In the genomic region with DNA sequence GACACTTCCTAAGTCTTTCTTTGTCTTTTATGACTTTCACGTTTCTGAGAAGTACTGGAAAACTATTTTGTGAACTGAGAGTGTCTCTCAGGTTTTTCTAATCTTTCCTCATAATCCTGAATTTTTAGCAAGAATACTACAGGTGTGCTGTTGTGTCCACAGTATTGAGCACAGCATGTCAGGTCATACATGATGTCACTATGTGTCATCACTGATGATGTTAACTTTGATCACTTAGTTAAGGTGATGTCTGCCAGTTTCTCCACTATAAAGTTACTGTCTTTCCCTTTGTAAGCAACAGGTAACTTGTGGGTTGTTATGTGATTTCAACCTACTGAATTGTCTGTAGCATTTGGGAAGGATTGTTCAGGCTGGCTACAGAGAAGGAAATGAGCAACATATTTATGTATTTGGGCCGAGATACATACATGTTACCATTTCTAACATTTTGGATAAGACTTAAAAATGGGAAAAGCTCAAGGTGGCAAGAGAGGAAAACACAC, we compare ENCODE assay signal across 21 cellular contexts. TPM values are rescaled to one million over a fixed set of nuclear protein-coding genes. Genes with fewer than 3 reads are reported as not detected.
A peak's percentile ranks its signal among the peaks of the same experiment; 100 is the strongest.
DNase-seq lines count a peak whose midpoint lies in the region; ATAC-seq, FAIRE-seq and TF ChIP-seq lines count a peak whose summit lies in the region.
"Had no signal": no experiment of that assay in that cellular context is flagged by ENCODE, and none has a peak within 500 bp of the region (broad histone marks: within the 10 kb centered on the region; RNA-seq: fewer than 3 reads in every experiment).

No MANE protein-coding gene starts in this region.

- H3K27me3 ChIP-seq in HepG2 (ENCODE audit: control insufficient read depth in 1 of 2, insufficient read depth in 2 of 2, low read length in 2 of 2) (no peaks in the 10 kb centered on the region; a peak in 1 of 5 replicates), right lobe of liver (no peaks in the 10 kb centered on the region), K562 (ENCODE audit: control insufficient read depth in 2 of 2, insufficient read depth in 2 of 2, low read length in 2 of 2) (peaks cover 12 to 17% of the 10 kb centered on the region in 2 experiments; a peak in 4 of 5 replicates), keratinocyte (ENCODE audit: control insufficient read depth, extremely low read depth, insufficient read depth, low read length) (no peaks in the 10 kb centered on the region), right atrium auricular region (no peaks in the 10 kb centered on the region)
- H3K27me3 ChIP-seq: BE2C had no signal

- H3K27ac ChIP-seq in HepG2 (ENCODE audit: extremely low read length, insufficient read depth, low read length) (no peak overlapping the region), right lobe of liver (no peak overlapping the region), K562 (ENCODE audit: extremely low read depth, low read depth, low read length) (no peak overlapping the region), keratinocyte (ENCODE audit: control insufficient read depth, insufficient read depth, low read length) (no peak overlapping the region), right atrium auricular region (no peak overlapping the region)

- POLR2A ChIA-PET in HepG2 (lab: Yijun Ruan, JAX) (no interaction called here), K562 (lab: Yijun Ruan, JAX) (no interaction called here)

- no peak overlapping the region for H3K4me3 ChIP-seq in HepG2 (replicated peaks in 1 of 3; ENCODE audit: insufficient read depth in 1 of 3, low read depth in 2 of 3, low read length in 3 of 3)
- H3K4me3 ChIP-seq in right lobe of liver: no peak overlapping the region
- H3K4me3 ChIP-seq in K562: no peak overlapping the region
- H3K4me3 ChIP-seq in keratinocyte (ENCODE audit: control insufficient read depth in 2 of 3, extremely low read depth in 1 of 3, insufficient read depth in 2 of 3, low read depth in 1 of 3, low read length in 3 of 3): no peak overlapping the region
- H3K4me3 ChIP-seq in right atrium auricular region: no peak overlapping the region
- H3K4me3 ChIP-seq: GM23338 had no signal

- FAIRE-seq in HepG2 (lab: Jason Lieb, UNC) (no peak), K562 (lab: Jason Lieb, UNC) (no peak), keratinocyte (lab: Jason Lieb, UNC) (no peak)
- FAIRE-seq: A204.1, GM12892, GM18507, H54 had no signal

- ATAC-seq in HepG2 (no peak), right lobe of liver (no peak), K562 (no peak)
- ATAC-seq: GM23338 had no signal

- H2AFZ ChIP-seq in HepG2 (ENCODE audit: low read length): no peak overlapping the region
- no peak overlapping the region for H2AFZ ChIP-seq in K562 (ENCODE audit: low read depth, low read length)
- H2AFZ ChIP-seq in keratinocyte (ENCODE audit: control insufficient read depth, low read length): no peak overlapping the region
- H2AFZ ChIP-seq: GM23338 had no signal

- WGBS in HepG2 (ENCODE audit: low lambda C conversion rate): 89% methylated on average over 2 of the region's 2 CpGs
- 68% methylated on average over 2 of the region's 2 CpGs for WGBS in right lobe of liver (ENCODE audit: insufficient coverage, low coverage, low lambda C conversion rate, missing lambda C conversion rate)
- WGBS in K562 (ENCODE audit: insufficient coverage, low coverage, missing lambda C conversion rate): 4% methylated on average over 2 of the region's 2 CpGs

- no peaks in the 10 kb centered on the region for H4K20me1 ChIP-seq in HepG2 (ENCODE audit: insufficient read depth, low read length)
- H4K20me1 ChIP-seq in K562 (replicated peaks; ENCODE audit: control insufficient read depth, insufficient read depth, low read length): no peaks in the 10 kb centered on the region
- no peaks in the 10 kb centered on the region for H4K20me1 ChIP-seq in keratinocyte (ENCODE audit: control insufficient read depth, extremely low read depth, insufficient read depth, low read length)

- TF ChIP-seq EP300 in HepG2 (IDR thresholded peaks at IDR 0.05; ENCODE audit: low read depth in 2 of 2, low read length in 2 of 2) (no peak), HepG2 (CRISPR knock-in tag; IDR thresholded peaks at IDR 0.05; ENCODE audit: borderline replicate concordance) (no peak), K562 (IDR thresholded peaks at IDR 0.05; ENCODE audit: low read length) (no peak)

- CTCF ChIA-PET in HepG2 (lab: Yijun Ruan, JAX; ENCODE audit: low intra/inter-chr PET ratio, low total read pairs) (no interaction called here), K562 (lab: Yijun Ruan, JAX; ENCODE audit: low intra/inter-chr PET ratio) (no interaction called here)

- DNase-seq in HepG2 (ENCODE audit: low spot score) (no peak), right lobe of liver (no peak), K562 (ENCODE audit: extremely low read depth in 1 of 4, low spot score in 3 of 4) (no peak), keratinocyte (ENCODE audit: low read depth, low spot score) (peak; percentile 23), SK-N-DZ (ENCODE audit: low spot score) (no peak), right atrium auricular region (ENCODE audit: low spot score) (no peak)
- DNase-seq: ACHN; BE2C; C1 segment of cervical spinal cord; CD4-positive, CD25-positive, alpha-beta regulatory T cell; CD8-positive, alpha-beta memory T cell; COR-L47; DMS 273 treated with DMSO at 0.1 percent for 48 hours; DMS79; GDM1; HCEC 1CT had no signal

- TF ChIP-seq POLR2A in HepG2 (IDR thresholded peaks at IDR 0.05; ENCODE audit: insufficient read depth in 1 of 2, low read depth in 2 of 2, low read length in 2 of 2) (no peak), right lobe of liver (IDR thresholded peaks at IDR 0.05) (no peak), K562 (conservative IDR thresholded peaks at IDR 0.05) (no peak)

- intact Hi-C loops in HepG2 (cut with micrococcal nuclease; ENCODE audit: unreplicated experiment): no loop called here
- intact Hi-C loops in right lobe of liver (cut with DNase I): no loop called here
- intact Hi-C loops in K562 (cut with micrococcal nuclease): no loop called here

- in situ Hi-C loops in HepG2 (cut with HindIII; ENCODE audit: extremely low pct_ligation_motif_present, low pct_unique_long_range_greater_than_20kb): no loop called here
- in situ Hi-C loops in K562 (cut with MboI): no loop called here

- BruUV-seq in HepG2 (replicated peaks; lab: Mats Ljungman, UMichigan): no TSS peak
- BruUV-seq in K562 (replicated peaks; lab: Mats Ljungman, UMichigan): no TSS peak

- H3K9me3 ChIP-seq in HepG2 (ENCODE audit: low read length) (no peaks in the 10 kb centered on the region), right lobe of liver (no peaks in the 10 kb centered on the region), K562 (replicated peaks; ENCODE audit: control insufficient read depth, insufficient read depth, low read depth, low read length) (no peaks in the 10 kb centered on the region), keratinocyte (ENCODE audit: control insufficient read depth, low read depth, low read length) (no peaks in the 10 kb centered on the region), right atrium auricular region (no peaks in the 10 kb centered on the region)
- H3K9me3 ChIP-seq: BE2C had no signal

- TF ChIP-seq RAD21 in HepG2 (CRISPR knock-in tag; IDR thresholded peaks at IDR 0.05): no peak
- TF ChIP-seq RAD21 in K562 (CRISPR knock-in tag; conservative IDR thresholded peaks at IDR 0.05 in 1 of 2, IDR thresholded peaks at IDR 0.05 in 1 of 2): no peak

- H3K9ac ChIP-seq in HepG2 (ENCODE audit: insufficient read depth, low read depth, low read length) (no peak overlapping the region), K562 (ENCODE audit: insufficient read depth in 1 of 2, low read depth in 2 of 2, low read length in 2 of 2) (no peak overlapping the region), keratinocyte (ENCODE audit: control insufficient read depth, extremely low read depth, insufficient read depth, low read length) (no peak overlapping the region)

- H3K4me1 ChIP-seq in HepG2 (ENCODE audit: insufficient read depth, low read length): peaks cover 36% of the 10 kb centered on the region
- H3K4me1 ChIP-seq in right lobe of liver: no peaks in the 10 kb centered on the region
- no peaks in the 10 kb centered on the region for H3K4me1 ChIP-seq in K562 (replicated peaks in 1 of 2; ENCODE audit: control insufficient read depth in 2 of 2, insufficient read depth in 2 of 2, low read length in 2 of 2)
- peaks cover 2% of the 10 kb centered on the region for H3K4me1 ChIP-seq in keratinocyte (ENCODE audit: control insufficient read depth, extremely low read depth, insufficient read depth, low read length)
- no peaks in the 10 kb centered on the region for H3K4me1 ChIP-seq in right atrium auricular region
- H3K4me1 ChIP-seq: BE2C had no signal

- H3K4me2 ChIP-seq in HepG2 (ENCODE audit: low read depth, low read length) (no peak overlapping the region), K562 (ENCODE audit: insufficient read depth, low read length) (no peak overlapping the region), keratinocyte (ENCODE audit: control insufficient read depth, extremely low read depth, insufficient read depth, low read depth, low read length) (no peak overlapping the region)
- H3K4me2 ChIP-seq: GM23338 had no signal

- no peak for TF ChIP-seq CTCF in HepG2 (CRISPR knock-in tag; IDR thresholded peaks at IDR 0.05)
- no peak for TF ChIP-seq CTCF in right lobe of liver (IDR thresholded peaks at IDR 0.05)
- TF ChIP-seq CTCF in K562 (IDR thresholded peaks at IDR 0.05 in 2 of 3, conservative IDR thresholded peaks at IDR 0.05 in 1 of 3; ENCODE audit: insufficient read depth in 2 of 3, low read depth in 1 of 3, low read length in 3 of 3): no peak
- TF ChIP-seq CTCF in keratinocyte (optimal IDR thresholded peaks at IDR 0.05 in 1 of 3, IDR thresholded peaks at IDR 0.05 in 1 of 3, conservative IDR thresholded peaks at IDR 0.05 in 1 of 3; ENCODE audit: extremely low read depth in 1 of 3, insufficient read depth in 2 of 3, low read length in 3 of 3): no peak
- TF ChIP-seq CTCF in right atrium auricular region (IDR thresholded peaks at IDR 0.05): no peak

- H3K79me2 ChIP-seq in HepG2 (ENCODE audit: insufficient read depth, low read length) (no peaks in the 10 kb centered on the region), K562 (ENCODE audit: control insufficient read depth, insufficient read depth, low read length) (no peaks in the 10 kb centered on the region), keratinocyte (ENCODE audit: control insufficient read depth, insufficient read depth, low read length) (no peaks in the 10 kb centered on the region)

- H3K9me1 ChIP-seq in K562 (ENCODE audit: control insufficient read depth, insufficient read depth, low read length) (no peaks in the 10 kb centered on the region), keratinocyte (ENCODE audit: control insufficient read depth, extremely low read depth, insufficient read depth, low read length) (no peaks in the 10 kb centered on the region)

- dilution Hi-C loops in keratinocyte (cut with MboI; ENCODE audit: extremely low pct_ligation_motif_present, low sequenced_read_pairs): no loop called here

- H3K36me3 ChIP-seq in HepG2 (replicated peaks in 1 of 2; ENCODE audit: control insufficient read depth in 1 of 2, insufficient read depth in 2 of 2, low read length in 2 of 2) (peaks cover 20 to 40% of the 10 kb centered on the region in 2 experiments), right lobe of liver (no peaks in the 10 kb centered on the region), K562 (ENCODE audit: control insufficient read depth, insufficient read depth, low read length) (no peaks in the 10 kb centered on the region), keratinocyte (ENCODE audit: control insufficient read depth in 2 of 2, extremely low read depth in 1 of 2, insufficient read depth in 2 of 2, low read length in 2 of 2) (no peaks in the 10 kb centered on the region), right atrium auricular region (no peaks in the 10 kb centered on the region)
- H3K36me3 ChIP-seq: BE2C had no signal

RNA-seq across cellular contexts. Expression of a gene that starts 11.1 kb away (rescaled TPM):
- total RNA-seq in HepG2 (2016; rRNA removed; fragmentation: Illumina TruSeq; extraction: Trizol) (19.2 and 36.1 TPM in 2 replicates), right lobe of liver (not detected), K562 (2014; rRNA removed) (not detected in 2 replicates), K562 (2014; rRNA removed; fragmentation: Illumina TruSeq; extraction: Trizol) (not detected in 2 replicates), K562 (2015; rRNA removed; fragmentation: Illumina TruSeq; extraction: Trizol) (not detected in 2 replicates), K562 (2021) (not detected in 2 replicates), right atrium auricular region (not detected)
- 2.3 and 3.4 TPM in 2 replicates for total RNA-seq in HepG2 (2016; cell fraction: cytosol; rRNA removed; fragmentation: Illumina TruSeq; extraction: Trizol; ENCODE audit: low read depth)
- total RNA-seq in HepG2 (2016; cell fraction: insoluble cytoplasmic fraction; rRNA removed; fragmentation: Illumina TruSeq; extraction: Trizol): 16.3 and 36.5 TPM in 2 replicates
- 10.9 and 12.3 TPM in 2 replicates for total RNA-seq in HepG2 (2016; cell fraction: membrane; rRNA removed; fragmentation: Illumina TruSeq; extraction: Trizol)
- 68.9 and 81.8 TPM in 2 replicates for total RNA-seq in HepG2 (2016; cell fraction: nucleus; rRNA removed; fragmentation: Illumina TruSeq; extraction: Trizol)
- polyA plus RNA-seq in HepG2 (2011; rRNA removed) (191 and 208 TPM in 2 replicates), K562 (2011; rRNA removed) (not detected in 2 replicates), K562 (2014; fragmentation: Illumina TruSeq; extraction: Trizol) (not detected in 2 replicates), K562 (2014; fragmentation: Nextera tagmentation; extraction: Ambion mirVana) (not detected), K562 (2014; rRNA removed) (0.30 TPM in 1 of 2 replicates, not detected in the other), keratinocyte (0.81 to 2.4 TPM (median 1.4 TPM) in 3 replicates)
- polyA plus RNA-seq in HepG2 (2011; cell fraction: cytosol; rRNA removed): 101 and 153 TPM in 2 replicates
- 157 and 160 TPM in 2 replicates for polyA plus RNA-seq in HepG2 (2011; cell fraction: nucleus; rRNA removed)
- polyA plus RNA-seq in HepG2 (2012): 109 and 194 TPM in 2 replicates
- 4.3 and 4.6 TPM in 2 replicates for polyA plus RNA-seq in HepG2 (2016; cell fraction: cytosol; fragmentation: Illumina TruSeq; extraction: Trizol; ENCODE audit: low read depth)
- polyA plus RNA-seq in HepG2 (2016; cell fraction: insoluble cytoplasmic fraction; fragmentation: Illumina TruSeq; extraction: Trizol; ENCODE audit: low read depth): 26.1 and 30.5 TPM in 2 replicates
- polyA plus RNA-seq in HepG2 (2016; cell fraction: membrane; fragmentation: Illumina TruSeq; extraction: Trizol; ENCODE audit: low read depth): 9.4 and 10.7 TPM in 2 replicates
- polyA plus RNA-seq in HepG2 (2016; cell fraction: nucleus; fragmentation: Illumina TruSeq; extraction: Trizol; ENCODE audit: insufficient read depth, low read depth): 150 and 151 TPM in 2 replicates
- 0.14 and 109 TPM in 2 replicates for polyA minus RNA-seq in HepG2 (2011; rRNA and poly(A)+ RNA removed; ENCODE audit: low replicate concordance)
- 73.2 and 97.4 TPM in 2 replicates for polyA minus RNA-seq in HepG2 (2011; cell fraction: cytosol; rRNA and poly(A)+ RNA removed)
- 125 and 126 TPM in 2 replicates for polyA minus RNA-seq in HepG2 (2011; cell fraction: nucleus; rRNA and poly(A)+ RNA removed)
- not detected in 2 replicates for total RNA-seq in K562 (2011; cell fraction: chromatin; rRNA removed; ENCODE audit: low replicate concordance)
- not detected in 2 replicates for total RNA-seq in K562 (2011; cell fraction: nucleolus; rRNA removed)
- total RNA-seq in K562 (2011; cell fraction: nucleoplasm; rRNA removed): not detected in 2 replicates
- 0.04 TPM in 1 of 2 replicates, not detected in the other for polyA plus RNA-seq in K562 (2011; cell fraction: cytosol; rRNA removed)
- not detected in 2 replicates for polyA plus RNA-seq in K562 (2011; cell fraction: nucleus; rRNA removed)
- polyA plus RNA-seq in K562 (2012): not detected in 2 replicates
- not detected in 2 replicates for polyA minus RNA-seq in K562 (2011; rRNA and poly(A)+ RNA removed)
- not detected in 2 replicates for polyA minus RNA-seq in K562 (2011; cell fraction: cytosol; rRNA and poly(A)+ RNA removed)
- not detected in 2 replicates for polyA minus RNA-seq in K562 (2011; cell fraction: nucleus; rRNA and poly(A)+ RNA removed)
- polyA plus RNA-seq in keratinocyte (2011; ENCODE audit: low read depth): not detected
- polyA plus RNA-seq in keratinocyte (2011; cell fraction: cytosol; rRNA removed): 0.51 and 0.56 TPM in 2 replicates
- polyA plus RNA-seq in keratinocyte (2011; cell fraction: nucleus; rRNA removed): 1.7 and 2.5 TPM in 2 replicates
- polyA plus RNA-seq in keratinocyte (2012; ENCODE audit: low replicate concordance): 0.14 and 1.6 TPM in 2 replicates
- 0.26 to 0.93 TPM (median 0.56 TPM) in 3 replicates for polyA minus RNA-seq in keratinocyte
- not detected for polyA minus RNA-seq in keratinocyte (2011; cell fraction: cytosol; rRNA and poly(A)+ RNA removed)
- polyA minus RNA-seq in keratinocyte (2011; cell fraction: nucleus; rRNA and poly(A)+ RNA removed): 0.42 and 0.78 TPM in 2 replicates
- polyA plus RNA-seq in SK-N-DZ (2014; cell fraction: cytosol; rRNA removed): 1.6 and 2.1 TPM in 2 replicates
- polyA plus RNA-seq in SK-N-DZ (2014; cell fraction: nucleus; rRNA removed): 1.8 and 3.2 TPM in 2 replicates
- total RNA-seq: CD4-positive, CD25-positive, alpha-beta regulatory T cell; CD8-positive, alpha-beta memory T cell had no signal
- polyA plus RNA-seq: CD4-positive, CD25-positive, alpha-beta regulatory T cell; CD8-positive, alpha-beta memory T cell had no signal

RNA-seq across cellular contexts. Expression of a gene that starts 11.5 kb away (rescaled TPM):
- 19.6 and 26.6 TPM in 2 replicates for total RNA-seq in HepG2 (2016; rRNA removed; fragmentation: Illumina TruSeq; extraction: Trizol)
- 2.4 and 2.8 TPM in 2 replicates for total RNA-seq in HepG2 (2016; cell fraction: cytosol; rRNA removed; fragmentation: Illumina TruSeq; extraction: Trizol; ENCODE audit: low read depth)
- total RNA-seq in HepG2 (2016; cell fraction: insoluble cytoplasmic fraction; rRNA removed; fragmentation: Illumina TruSeq; extraction: Trizol): 19.2 and 25.7 TPM in 2 replicates
- total RNA-seq in HepG2 (2016; cell fraction: membrane; rRNA removed; fragmentation: Illumina TruSeq; extraction: Trizol): 3.2 and 4.5 TPM in 2 replicates
- 30.6 and 31.4 TPM in 2 replicates for total RNA-seq in HepG2 (2016; cell fraction: nucleus; rRNA removed; fragmentation: Illumina TruSeq; extraction: Trizol)
- 8.2 and 11.1 TPM in 2 replicates for polyA plus RNA-seq in HepG2 (2011; rRNA removed)
- polyA plus RNA-seq in HepG2 (2011; cell fraction: cytosol; rRNA removed): 2.8 and 4.0 TPM in 2 replicates
- 17.1 and 18.5 TPM in 2 replicates for polyA plus RNA-seq in HepG2 (2011; cell fraction: nucleus; rRNA removed)
- 6.4 and 8.8 TPM in 2 replicates for polyA plus RNA-seq in HepG2 (2012)
- 0.34 and 0.38 TPM in 2 replicates for polyA plus RNA-seq in HepG2 (2016; cell fraction: cytosol; fragmentation: Illumina TruSeq; extraction: Trizol; ENCODE audit: low read depth)
- polyA plus RNA-seq in HepG2 (2016; cell fraction: insoluble cytoplasmic fraction; fragmentation: Illumina TruSeq; extraction: Trizol; ENCODE audit: low read depth): 10.8 and 11.7 TPM in 2 replicates
- polyA plus RNA-seq in HepG2 (2016; cell fraction: membrane; fragmentation: Illumina TruSeq; extraction: Trizol; ENCODE audit: low read depth): 0.88 and 1.1 TPM in 2 replicates
- 35.7 and 36.8 TPM in 2 replicates for polyA plus RNA-seq in HepG2 (2016; cell fraction: nucleus; fragmentation: Illumina TruSeq; extraction: Trizol; ENCODE audit: insufficient read depth, low read depth)
- polyA minus RNA-seq in HepG2 (2011; rRNA and poly(A)+ RNA removed; ENCODE audit: low replicate concordance): 4.9 and 7.4 TPM in 2 replicates
- polyA minus RNA-seq in HepG2 (2011; cell fraction: cytosol; rRNA and poly(A)+ RNA removed): 7.1 and 7.9 TPM in 2 replicates
- 37.7 and 50.3 TPM in 2 replicates for polyA minus RNA-seq in HepG2 (2011; cell fraction: nucleus; rRNA and poly(A)+ RNA removed)
- 1 to 10 TPM; 1.2 to 3.3 (median 2.5) TPM for total RNA-seq in right lobe of liver
- total RNA-seq in K562 (2011; cell fraction: chromatin; rRNA removed; ENCODE audit: low replicate concordance): 6.3 and 26.2 TPM in 2 replicates
- total RNA-seq in K562 (2011; cell fraction: nucleolus; rRNA removed): 2.8 and 4.2 TPM in 2 replicates
- total RNA-seq in K562 (2011; cell fraction: nucleoplasm; rRNA removed): 7.7 and 10.5 TPM in 2 replicates
- total RNA-seq in K562 (2014; rRNA removed): 5.5 and 6.4 TPM in 2 replicates
- total RNA-seq in K562 (2014; rRNA removed; fragmentation: Illumina TruSeq; extraction: Trizol): 12.3 and 13.1 TPM in 2 replicates
- total RNA-seq in K562 (2015; rRNA removed; fragmentation: Illumina TruSeq; extraction: Trizol): 8.6 and 10.5 TPM in 2 replicates
- total RNA-seq in K562 (2021): 9.2 and 9.6 TPM in 2 replicates
- polyA plus RNA-seq in K562 (2011; rRNA removed): 7.0 and 9.5 TPM in 2 replicates
- 1.6 and 3.3 TPM in 2 replicates for polyA plus RNA-seq in K562 (2011; cell fraction: cytosol; rRNA removed)
- polyA plus RNA-seq in K562 (2011; cell fraction: nucleus; rRNA removed): 9.1 and 10.2 TPM in 2 replicates
- polyA plus RNA-seq in K562 (2012): 3.3 and 4.2 TPM in 2 replicates
- 6.8 and 8.0 TPM in 2 replicates for polyA plus RNA-seq in K562 (2014; fragmentation: Illumina TruSeq; extraction: Trizol)
- polyA plus RNA-seq in K562 (2014; fragmentation: Nextera tagmentation; extraction: Ambion mirVana): 1 to 10 TPM; 3.3 to 6.7 TPM
- polyA plus RNA-seq in K562 (2014; rRNA removed): 6.2 and 7.3 TPM in 2 replicates
- 22.3 and 25.7 TPM in 2 replicates for polyA minus RNA-seq in K562 (2011; rRNA and poly(A)+ RNA removed)
- polyA minus RNA-seq in K562 (2011; cell fraction: cytosol; rRNA and poly(A)+ RNA removed): 4.6 and 9.5 TPM in 2 replicates
- polyA minus RNA-seq in K562 (2011; cell fraction: nucleus; rRNA and poly(A)+ RNA removed): 7.5 and 10.8 TPM in 2 replicates
- 4.7 to 8.8 TPM (median 5.4 TPM) in 3 replicates for polyA plus RNA-seq in keratinocyte
- 4.2 TPM for polyA plus RNA-seq in keratinocyte (2011; ENCODE audit: low read depth)
- polyA plus RNA-seq in keratinocyte (2011; cell fraction: cytosol; rRNA removed): 2.5 and 4.3 TPM in 2 replicates
- 9.5 and 12.2 TPM in 2 replicates for polyA plus RNA-seq in keratinocyte (2011; cell fraction: nucleus; rRNA removed)
- polyA plus RNA-seq in keratinocyte (2012; ENCODE audit: low replicate concordance): 2.0 and 4.9 TPM in 2 replicates
- polyA minus RNA-seq in keratinocyte: 3.1 to 11.5 TPM (median 4.7 TPM) in 3 replicates
- 4.4 TPM for polyA minus RNA-seq in keratinocyte (2011; cell fraction: cytosol; rRNA and poly(A)+ RNA removed)
- polyA minus RNA-seq in keratinocyte (2011; cell fraction: nucleus; rRNA and poly(A)+ RNA removed): 8.9 and 13.9 TPM in 2 replicates
- 9.7 and 13.0 TPM in 2 replicates for polyA plus RNA-seq in SK-N-DZ (2014; cell fraction: cytosol; rRNA removed)
- polyA plus RNA-seq in SK-N-DZ (2014; cell fraction: nucleus; rRNA removed): 27.6 and 38.5 TPM in 2 replicates
- total RNA-seq in right atrium auricular region: 1 to 10 TPM; 4.1 to 5.0 TPM

RNA-seq across cellular contexts. Expression of a gene that starts 50.0 kb away (rescaled TPM):
- total RNA-seq in HepG2 (2016; rRNA removed; fragmentation: Illumina TruSeq; extraction: Trizol) (82.8 and 116 TPM in 2 replicates), right lobe of liver (100 to 1,000 TPM in 4 of 6 experiments, 10 to 100 TPM in 2; 80.0 to 143 (median 126) TPM), K562 (2014; rRNA removed) (13.4 and 18.7 TPM in 2 replicates), K562 (2014; rRNA removed; fragmentation: Illumina TruSeq; extraction: Trizol) (23.2 and 31.2 TPM in 2 replicates), K562 (2015; rRNA removed; fragmentation: Illumina TruSeq; extraction: Trizol) (31.0 and 31.3 TPM in 2 replicates), K562 (2021) (45.1 and 46.0 TPM in 2 replicates), right atrium auricular region (100 to 1,000 TPM; 145 TPM)
- total RNA-seq in HepG2 (2016; cell fraction: cytosol; rRNA removed; fragmentation: Illumina TruSeq; extraction: Trizol; ENCODE audit: low read depth): 18.7 and 21.2 TPM in 2 replicates
- 83.7 and 119 TPM in 2 replicates for total RNA-seq in HepG2 (2016; cell fraction: insoluble cytoplasmic fraction; rRNA removed; fragmentation: Illumina TruSeq; extraction: Trizol)
- total RNA-seq in HepG2 (2016; cell fraction: membrane; rRNA removed; fragmentation: Illumina TruSeq; extraction: Trizol): 35.7 and 39.5 TPM in 2 replicates
- total RNA-seq in HepG2 (2016; cell fraction: nucleus; rRNA removed; fragmentation: Illumina TruSeq; extraction: Trizol): 127 and 144 TPM in 2 replicates
- polyA plus RNA-seq in HepG2 (2011; rRNA removed) (491 and 558 TPM in 2 replicates), K562 (2011; rRNA removed) (139 and 167 TPM in 2 replicates), K562 (2014; fragmentation: Illumina TruSeq; extraction: Trizol) (53.9 and 64.5 TPM in 2 replicates), K562 (2014; fragmentation: Nextera tagmentation; extraction: Ambion mirVana) (100 to 1,000 TPM; 141 to 157 TPM), K562 (2014; rRNA removed) (50.1 and 64.3 TPM in 2 replicates), keratinocyte (254 to 509 TPM (median 460 TPM) in 3 replicates)
- polyA plus RNA-seq in HepG2 (2011; cell fraction: cytosol; rRNA removed): 344 and 527 TPM in 2 replicates
- 114 and 137 TPM in 2 replicates for polyA plus RNA-seq in HepG2 (2011; cell fraction: nucleus; rRNA removed)
- 288 and 349 TPM in 2 replicates for polyA plus RNA-seq in HepG2 (2012)
- 46.6 and 49.9 TPM in 2 replicates for polyA plus RNA-seq in HepG2 (2016; cell fraction: cytosol; fragmentation: Illumina TruSeq; extraction: Trizol; ENCODE audit: low read depth)
- polyA plus RNA-seq in HepG2 (2016; cell fraction: insoluble cytoplasmic fraction; fragmentation: Illumina TruSeq; extraction: Trizol; ENCODE audit: low read depth): 181 and 190 TPM in 2 replicates
- polyA plus RNA-seq in HepG2 (2016; cell fraction: membrane; fragmentation: Illumina TruSeq; extraction: Trizol; ENCODE audit: low read depth): 62.5 and 62.8 TPM in 2 replicates
- polyA plus RNA-seq in HepG2 (2016; cell fraction: nucleus; fragmentation: Illumina TruSeq; extraction: Trizol; ENCODE audit: insufficient read depth, low read depth): 365 and 398 TPM in 2 replicates
- 123 and 176 TPM in 2 replicates for polyA minus RNA-seq in HepG2 (2011; rRNA and poly(A)+ RNA removed; ENCODE audit: low replicate concordance)
- polyA minus RNA-seq in HepG2 (2011; cell fraction: cytosol; rRNA and poly(A)+ RNA removed): 150 and 184 TPM in 2 replicates
- polyA minus RNA-seq in HepG2 (2011; cell fraction: nucleus; rRNA and poly(A)+ RNA removed): 93.0 and 135 TPM in 2 replicates
- total RNA-seq in K562 (2011; cell fraction: chromatin; rRNA removed; ENCODE audit: low replicate concordance): 58.1 and 78.2 TPM in 2 replicates
- total RNA-seq in K562 (2011; cell fraction: nucleolus; rRNA removed): 57.9 and 60.0 TPM in 2 replicates
- total RNA-seq in K562 (2011; cell fraction: nucleoplasm; rRNA removed): 87.9 and 89.5 TPM in 2 replicates
- polyA plus RNA-seq in K562 (2011; cell fraction: cytosol; rRNA removed): 50.0 and 148 TPM in 2 replicates
- polyA plus RNA-seq in K562 (2011; cell fraction: nucleus; rRNA removed): 31.2 and 52.6 TPM in 2 replicates
- 55.6 and 56.3 TPM in 2 replicates for polyA plus RNA-seq in K562 (2012)
- 76.5 and 97.3 TPM in 2 replicates for polyA minus RNA-seq in K562 (2011; rRNA and poly(A)+ RNA removed)
- polyA minus RNA-seq in K562 (2011; cell fraction: cytosol; rRNA and poly(A)+ RNA removed): 21.9 and 33.3 TPM in 2 replicates
- polyA minus RNA-seq in K562 (2011; cell fraction: nucleus; rRNA and poly(A)+ RNA removed): 15.9 and 29.5 TPM in 2 replicates
- 67.7 TPM for polyA plus RNA-seq in keratinocyte (2011; ENCODE audit: low read depth)
- 226 and 462 TPM in 2 replicates for polyA plus RNA-seq in keratinocyte (2011; cell fraction: cytosol; rRNA removed)
- polyA plus RNA-seq in keratinocyte (2011; cell fraction: nucleus; rRNA removed): 737 and 886 TPM in 2 replicates
- polyA plus RNA-seq in keratinocyte (2012; ENCODE audit: low replicate concordance): 148 and 245 TPM in 2 replicates
- polyA minus RNA-seq in keratinocyte: 40.9 to 255 TPM (median 189 TPM) in 3 replicates
- 91.5 TPM for polyA minus RNA-seq in keratinocyte (2011; cell fraction: cytosol; rRNA and poly(A)+ RNA removed)
- 165 and 291 TPM in 2 replicates for polyA minus RNA-seq in keratinocyte (2011; cell fraction: nucleus; rRNA and poly(A)+ RNA removed)
- 49.3 and 50.3 TPM in 2 replicates for polyA plus RNA-seq in SK-N-DZ (2014; cell fraction: cytosol; rRNA removed)
- polyA plus RNA-seq in SK-N-DZ (2014; cell fraction: nucleus; rRNA removed): 24.4 and 25.4 TPM in 2 replicates
